1 cellular context compared by ENCODE assay signal in genomic region chr22:37781434-37782059, GRCh38.
TF ChIP-seq lines count a peak whose summit lies in the region.

No MANE protein-coding gene starts in this region.

TF ChIP-seq in WTC11, 78 proteins besides CTCF, POLR2A, EP300 and RAD21 (continued from another document):
- TF ChIP-seq ZNF232 (CRISPR knock-in tag; IDR thresholded peaks at IDR 0.05), result no peak
- no peak for TF ChIP-seq NFATC4 (CRISPR knock-in tag; IDR thresholded peaks at IDR 0.05)
